In genomic region chr14:50242566-50243288, GRCh38 we compare ENCODE assay signal across 18 cellular contexts. TPM values are rescaled to one million over a fixed set of nuclear protein-coding genes. Genes with fewer than 3 reads are reported as not detected.
DNase-seq lines count a peak whose midpoint lies in the region; TF ChIP-seq lines count a peak whose summit lies in the region.
"Had no signal": no experiment of that assay in that cellular context is flagged by ENCODE, and none has a peak within 500 bp of the region (broad histone marks: within the 10 kb centered on the region; RNA-seq: fewer than 3 reads in every experiment).

No MANE protein-coding gene starts in this region.

- H3K27ac ChIP-seq in VCaP (peak overlapping the region; percentile 8; the same call in 1 of the 2 replicates), mesenchymal stem cell (ENCODE audit: low read length, poor library complexity, severe bottlenecking) (no peak overlapping the region), tibial nerve (no peak overlapping the region)

- H3K4me2 ChIP-seq in mesenchymal stem cell (ENCODE audit: low read length, poor library complexity, severe bottlenecking), result no peak overlapping the region

- H3K9ac ChIP-seq in mesenchymal stem cell (ENCODE audit: low read length), result no peak overlapping the region

- DNase-seq in ELF-1 (ENCODE audit: low read depth, low spot score), result peak; percentile 36
- DNase-seq in M059J (ENCODE audit: low read depth), result peak; percentile 66
- DNase-seq in mesenchymal stem cell, result peak; percentile 20
- no peak for DNase-seq in tibial nerve (ENCODE audit: low spot score in 2 of 2)
- DNase-seq in AG08395 (ENCODE audit: low spot score), result no peak
- DNase-seq in NCI-H1694 treated with DMSO at 0.1 percent for 48 hours (lab: John Stamatoyannopoulos, UW), result no peak
- DNase-seq in activated T-cell treated with anti-CD3 and anti-CD28 coated beads, Interleukin-2, amount 50 U/mL, for 24 hours, result no peak
- DNase-seq: CD4-positive, CD25-positive, alpha-beta regulatory T cell; COR-L47; DND-41; GOT3; Kasumi-1; NCI-H1092 treated with DMSO at 0.1 percent for 48 hours; NCI-H146; NCI-H2029 treated with DMSO at 0.1 percent for 48 hours; NCI-H524 treated with DMSO at 0.1 percent for 48 hours; SW 1271 had no signal

- no peak overlapping the region for H3K23ac ChIP-seq in mesenchymal stem cell (ENCODE audit: low read length in 2 of 2)

- no peaks in the 10 kb centered on the region for H3K79me1 ChIP-seq in mesenchymal stem cell (replicated peaks; ENCODE audit: low read length, poor library complexity, severe bottlenecking)

- no peak overlapping the region for H3K4me3 Mint-ChIP-seq in activated T-cell treated with anti-CD3 and anti-CD28 coated beads, Interleukin-2, amount 50 U/mL, for 24 hours

- no peak overlapping the region for H4K8ac ChIP-seq in mesenchymal stem cell (ENCODE audit: low read length)

- H3K4me1 ChIP-seq in mesenchymal stem cell (ENCODE audit: control insufficient read depth, insufficient read depth, low read depth, low read length) (no peaks in the 10 kb centered on the region), tibial nerve (no peaks in the 10 kb centered on the region)

- H3K27me3 Mint-ChIP-seq in activated T-cell treated with anti-CD3 and anti-CD28 coated beads, Interleukin-2, amount 50 U/mL, for 24 hours, result no peaks in the 10 kb centered on the region

- H2AFZ ChIP-seq in mesenchymal stem cell (ENCODE audit: low read depth, low read length), result no peak overlapping the region

- no peak overlapping the region for H4K91ac ChIP-seq in mesenchymal stem cell (ENCODE audit: low read length)

- H2BK5ac ChIP-seq in mesenchymal stem cell (ENCODE audit: low read depth, low read length, poor library complexity, severe bottlenecking), result no peak overlapping the region

- H2BK120ac ChIP-seq in mesenchymal stem cell (ENCODE audit: low read depth, low read length), result no peak overlapping the region

- no peaks in the 10 kb centered on the region for H3K4me1 Mint-ChIP-seq in activated T-cell treated with anti-CD3 and anti-CD28 coated beads, Interleukin-2, amount 50 U/mL, for 24 hours (ENCODE audit: low read depth)
- H3K4me1 Mint-ChIP-seq: CD4-positive, CD25-positive, alpha-beta regulatory T cell had no signal

- no peak overlapping the region for H3K14ac ChIP-seq in mesenchymal stem cell (ENCODE audit: low read length in 2 of 2)

- H2BK12ac ChIP-seq in mesenchymal stem cell (ENCODE audit: low read length in 2 of 2), result no peak overlapping the region

- H3K27ac Mint-ChIP-seq in activated T-cell treated with anti-CD3 and anti-CD28 coated beads, Interleukin-2, amount 50 U/mL, for 24 hours, result no peak overlapping the region

- no peaks in the 10 kb centered on the region for H3K9me3 Mint-ChIP-seq in activated T-cell treated with anti-CD3 and anti-CD28 coated beads, Interleukin-2, amount 50 U/mL, for 24 hours
- H3K9me3 Mint-ChIP-seq: CD4-positive, CD25-positive, alpha-beta regulatory T cell had no signal

- TF ChIP-seq CTCF in VCaP (conservative IDR thresholded peaks at IDR 0.05), result no peak
- no peak for TF ChIP-seq CTCF in tibial nerve (IDR thresholded peaks at IDR 0.05)

- H3K36me3 ChIP-seq in mesenchymal stem cell (ENCODE audit: control insufficient read depth in 1 of 2, insufficient read depth in 2 of 2, low read depth in 1 of 2, low read length in 2 of 2), result no peaks in the 10 kb centered on the region
- H3K36me3 ChIP-seq in tibial nerve, result peaks cover 0 to 12% (median 0%) of the 10 kb centered on the region in 3 donors

- no peak for TF ChIP-seq POLR2A in tibial nerve (IDR thresholded peaks at IDR 0.05)

- H3K9me3 ChIP-seq in mesenchymal stem cell (ENCODE audit: control insufficient read depth, low read length) (no peaks in the 10 kb centered on the region), tibial nerve (no peaks in the 10 kb centered on the region)

- H3K27me3 ChIP-seq in mesenchymal stem cell (ENCODE audit: control insufficient read depth in 1 of 2, insufficient read depth in 1 of 2, low read length in 2 of 2), result no peaks in the 10 kb centered on the region
- H3K27me3 ChIP-seq in tibial nerve, result no peaks in the 10 kb centered on the region

- 82% methylated on average over 1 of the region's 5 CpGs for WGBS in mesenchymal stem cell
- 87 to 94% methylated on average over 5 of the region's 5 CpGs for WGBS in tibial nerve, 2 donors

- H3K36me3 Mint-ChIP-seq in activated T-cell treated with anti-CD3 and anti-CD28 coated beads, Interleukin-2, amount 50 U/mL, for 24 hours (ENCODE audit: low read depth), result peaks cover 15% of the 10 kb centered on the region

- no peak overlapping the region for H3K18ac ChIP-seq in mesenchymal stem cell (ENCODE audit: low read depth in 1 of 2, low read length in 2 of 2)

- H2BK15ac ChIP-seq in mesenchymal stem cell (ENCODE audit: low read depth, poor library complexity, severe bottlenecking), result no peak overlapping the region

- no peak overlapping the region for H3K4ac ChIP-seq in mesenchymal stem cell (ENCODE audit: low read depth in 1 of 2, low read length in 2 of 2)

- H2AK5ac ChIP-seq in mesenchymal stem cell (ENCODE audit: low read length, severe bottlenecking), result no peak overlapping the region

- no peak overlapping the region for H3K4me3 ChIP-seq in mesenchymal stem cell (ENCODE audit: insufficient read depth in 1 of 2, low read depth in 1 of 2, low read length in 2 of 2)
- H3K4me3 ChIP-seq in tibial nerve, result no peak overlapping the region

- no peak for TF ChIP-seq EP300 in tibial nerve (IDR thresholded peaks at IDR 0.05)

RNA-seq across cellular contexts. Expression of gene SOS2, which starts 11.3 kb away (rescaled TPM):
- total RNA-seq in M059J (2014; rRNA removed; shearing (Covaris generic)), result 12.9 and 22.8 TPM in 2 replicates
- polyA plus RNA-seq in mesenchymal stem cell (2013, experiment 1 of 2), result 15.1 TPM
- 15.7 TPM for polyA plus RNA-seq in mesenchymal stem cell (2013, experiment 2 of 2)
- total RNA-seq in tibial nerve, result 10 to 100 TPM; 30.9 to 41.5 (median 38.0) TPM

Comparison
In these comparisons a context has a peak if more than half of its experiments do, and no peak if none do; other contexts are left out.
1. DNase-seq: peak in ELF-1 (single experiment), M059J (single experiment) and mesenchymal stem cell (single experiment); none in tibial nerve (0 of 2), AG08395 (single experiment), NCI-H1694 treated with DMSO at 0.1 percent for 48 hours (single experiment) and activated T-cell treated with anti-CD3 and anti-CD28 coated beads, Interleukin-2, amount 50 U/mL, for 24 hours (single experiment).